In the genomic region with DNA sequence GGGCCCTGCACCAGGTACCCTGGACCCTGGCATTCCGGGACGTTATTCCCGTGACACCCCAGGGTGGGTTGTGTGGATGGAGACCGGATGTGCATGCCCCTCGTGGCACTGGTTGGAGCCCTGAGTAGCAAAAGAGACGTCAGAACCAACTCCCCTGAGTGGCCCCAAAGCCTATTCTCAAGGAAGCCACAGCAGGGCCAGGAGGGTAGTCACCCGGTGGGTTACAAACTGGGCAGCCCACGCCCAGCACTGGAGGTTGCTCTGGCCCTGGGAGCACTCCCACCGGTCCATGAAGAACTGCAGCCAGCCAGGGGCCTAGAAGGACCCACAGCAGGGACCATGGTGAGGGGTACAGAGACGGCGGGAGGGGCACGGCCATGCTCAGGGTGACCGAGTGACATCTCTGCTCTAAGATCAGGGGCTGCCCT, we compare ENCODE assay signal across 8 cellular contexts. TPM values are rescaled to one million over a fixed set of nuclear protein-coding genes. Genes with fewer than 3 reads are reported as not detected.
DNase-seq lines count a peak whose midpoint lies in the region; ATAC-seq and TF ChIP-seq lines count a peak whose summit lies in the region.

No MANE protein-coding gene starts in this region.

- DNase-seq in activated CD8-positive, alpha-beta memory T cell treated with anti-CD3 and anti-CD28 coated beads for 24 hours, result peak; percentile 73
- DNase-seq in activated CD8-positive, alpha-beta memory T cell treated with anti-CD3 and anti-CD28 coated beads, Interleukin-2, amount 50 U/mL, for 48 hours, result no peak
- DNase-seq in activated CD8-positive, alpha-beta T cell treated with anti-CD3 and anti-CD28 coated beads for 36 hours, result peak; percentile 77
- DNase-seq in DMS79 (lab: John Stamatoyannopoulos, UW) (no peak), GM19240 (ENCODE audit: insufficient read length, low spot score) (no peak), GF-D8 (lab: John Stamatoyannopoulos, UW) (no peak)

- H3K9ac ChIP-seq in iPS-18a (ENCODE audit: low read length), result no peak overlapping the region
- peak overlapping the region in 4 of 5 donors; percentile 26 to 73 (median 66) for H3K9ac ChIP-seq in subcutaneous abdominal adipose tissue (ENCODE audit: low read length in 5 of 5)

- peaks cover 5% of the 10 kb centered on the region for H3K36me3 Mint-ChIP-seq in activated CD8-positive, alpha-beta T cell treated with anti-CD3 and anti-CD28 coated beads for 36 hours (ENCODE audit: low read depth)

- H3K9me3 Mint-ChIP-seq in activated CD8-positive, alpha-beta T cell treated with anti-CD3 and anti-CD28 coated beads for 36 hours, result no peaks in the 10 kb centered on the region

- H3K9me3 ChIP-seq in iPS-18a (ENCODE audit: control insufficient read depth, low read depth, low read length), result no peaks in the 10 kb centered on the region
- H3K9me3 ChIP-seq in subcutaneous abdominal adipose tissue (ENCODE audit: control insufficient read depth in 5 of 5, low read length in 5 of 5), result no peaks in the 10 kb centered on the region

- peak overlapping the region; percentile 85 for H3K4me3 Mint-ChIP-seq in activated CD8-positive, alpha-beta T cell treated with anti-CD3 and anti-CD28 coated beads for 36 hours

- H3K27me3 ChIP-seq in iPS-18a (ENCODE audit: control insufficient read depth, insufficient read depth, low read length) (peaks cover 21% of the 10 kb centered on the region), subcutaneous abdominal adipose tissue (ENCODE audit: control insufficient read depth in 5 of 5, insufficient read depth in 4 of 5, low read length in 5 of 5) (peaks cover 0 to 18% (median 10%) of the 10 kb centered on the region in 5 donors)

- ATAC-seq in activated CD8-positive, alpha-beta T cell treated with anti-CD3 and anti-CD28 coated beads for 36 hours, result peak; percentile 37

- H3K4me3 ChIP-seq in iPS-18a (ENCODE audit: low read length), result peak overlapping the region; percentile 16
- H3K4me3 ChIP-seq in subcutaneous abdominal adipose tissue (ENCODE audit: low read depth in 1 of 5, low read length in 5 of 5), result peak overlapping the region; percentile 45 to 68 (median 62)

- POLR2A ChIA-PET in activated CD8-positive, alpha-beta T cell treated with anti-CD3 and anti-CD28 coated beads for 36 hours (lab: Charles Lee), result interaction anchor here (0.6 to 2.1 kb wide), 6 partner anchors 9 to 72 kb away, joined by 4 to 7 read pairs (median 4); no protein-coding TSS in a partner anchor

- H3K4me1 ChIP-seq in iPS-18a (ENCODE audit: control insufficient read depth, low read depth, low read length) (peaks cover 40% of the 10 kb centered on the region), subcutaneous abdominal adipose tissue (ENCODE audit: control insufficient read depth in 5 of 5, insufficient read depth in 5 of 5, low read length in 5 of 5) (peaks cover 0 to 75% (median 63%) of the 10 kb centered on the region in 5 donors)

- H3K27ac ChIP-seq in iPS-18a (ENCODE audit: low read length), result no peak overlapping the region
- H3K27ac ChIP-seq in subcutaneous abdominal adipose tissue (ENCODE audit: low read depth, low read length), result peak overlapping the region; percentile 65

- TF ChIP-seq CTCF in activated CD8-positive, alpha-beta T cell treated with anti-CD3 and anti-CD28 coated beads for 36 hours (IDR thresholded peaks at IDR 0.05), result no peak

- no peaks in the 10 kb centered on the region for H3K27me3 Mint-ChIP-seq in activated CD8-positive, alpha-beta T cell treated with anti-CD3 and anti-CD28 coated beads for 36 hours

- H3K4me1 Mint-ChIP-seq in activated CD8-positive, alpha-beta T cell treated with anti-CD3 and anti-CD28 coated beads for 36 hours (ENCODE audit: low read depth), result peaks cover 60% of the 10 kb centered on the region

- intact Hi-C loops in activated CD8-positive, alpha-beta T cell treated with anti-CD3 and anti-CD28 coated beads for 36 hours (cut with micrococcal nuclease), result no loop called here

- peak overlapping the region; percentile 90 for H3K27ac Mint-ChIP-seq in activated CD8-positive, alpha-beta T cell treated with anti-CD3 and anti-CD28 coated beads for 36 hours

- no peaks in the 10 kb centered on the region for H3K36me3 ChIP-seq in iPS-18a (ENCODE audit: control insufficient read depth, low read depth, low read length)
- no peaks in the 10 kb centered on the region for H3K36me3 ChIP-seq in subcutaneous abdominal adipose tissue (ENCODE audit: control insufficient read depth in 5 of 5, insufficient read depth in 5 of 5, low read length in 5 of 5)

- CTCF ChIA-PET in activated CD8-positive, alpha-beta T cell treated with anti-CD3 and anti-CD28 coated beads for 36 hours (lab: Charles Lee), result interaction anchor here (0.6 to 1.3 kb wide), 2 partner anchors 9 to 53 kb away, joined by 3 read pairs; no protein-coding TSS in a partner anchor

RNA-seq across cellular contexts. Expression of a gene that starts 7.5 kb away (rescaled TPM):
- total RNA-seq in activated CD8-positive, alpha-beta T cell treated with anti-CD3 and anti-CD28 coated beads for 36 hours, result 10 to 100 TPM; 25.6 to 27.7 TPM

RNA-seq across cellular contexts. Expression of a gene that starts 7.6 kb away (rescaled TPM):
- 10 to 100 TPM; 43.4 to 46.8 TPM for total RNA-seq in activated CD8-positive, alpha-beta T cell treated with anti-CD3 and anti-CD28 coated beads for 36 hours

RNA-seq across cellular contexts. Expression of a gene that starts 29.5 kb away (rescaled TPM):
- 100 to 1,000 TPM; 112 to 113 TPM for total RNA-seq in activated CD8-positive, alpha-beta T cell treated with anti-CD3 and anti-CD28 coated beads for 36 hours

RNA-seq across cellular contexts. Expression of a gene that starts 43.8 kb away (rescaled TPM):
- 1 to 10 TPM; 5.8 to 8.2 TPM for total RNA-seq in activated CD8-positive, alpha-beta T cell treated with anti-CD3 and anti-CD28 coated beads for 36 hours

RNA-seq across cellular contexts. Expression of a gene that starts 49.4 kb away (rescaled TPM):
- total RNA-seq in activated CD8-positive, alpha-beta T cell treated with anti-CD3 and anti-CD28 coated beads for 36 hours, result 1 to 10 TPM; 5.3 to 6.7 TPM

Comparison
In these comparisons a context has a peak if more than half of its experiments do, and no peak if none do; other contexts are left out.
1. DNase-seq: peak in activated CD8-positive, alpha-beta memory T cell treated with anti-CD3 and anti-CD28 coated beads for 24 hours (single experiment) and activated CD8-positive, alpha-beta T cell treated with anti-CD3 and anti-CD28 coated beads for 36 hours (single experiment); none in activated CD8-positive, alpha-beta memory T cell treated with anti-CD3 and anti-CD28 coated beads, Interleukin-2, amount 50 U/mL, for 48 hours (single experiment), DMS79 (single experiment), GM19240 (single experiment) and GF-D8 (single experiment).